13 cellular contexts compared by ENCODE assay signal in genomic region chr10:60781678-60782077, GRCh38. TPM values are rescaled to one million over a fixed set of nuclear protein-coding genes. Genes with fewer than 3 reads are reported as not detected.
DNase-seq lines count a peak whose midpoint lies in the region; ATAC-seq, FAIRE-seq and TF ChIP-seq lines count a peak whose summit lies in the region.
"Had no signal": no experiment of that assay in that cellular context is flagged by ENCODE, and none has a peak within 500 bp of the region (broad histone marks: within the 10 kb centered on the region; RNA-seq: fewer than 3 reads in every experiment).

No MANE protein-coding gene starts in this region.

- DNase-seq in activated CD4-positive, alpha-beta T cell treated with anti-CD3 and anti-CD28 coated beads for 36 hours = no peak
- DNase-seq in activated CD4-positive, alpha-beta T cell treated with anti-CD3 and anti-CD28 coated beads for 4 hours = no peak
- peak; percentile 12 for DNase-seq in NCI-H69 (lab: John Stamatoyannopoulos, UW)
- DNase-seq in choroid plexus epithelial cell (ENCODE audit: low read depth) = peak; percentile 13
- no peak for DNase-seq in osteoblast (ENCODE audit: insufficient read length, low spot score, missing footprints)
- no peak for DNase-seq in left ventricle myocardium inferior
- no peak for DNase-seq in urothelium cell line (ENCODE audit: low spot score)
- DNase-seq in tibial artery = no peak
- DNase-seq: activated CD4-positive, alpha-beta T cell treated with anti-CD3 and anti-CD28 coated beads for 1 hour; Kasumi-1; spleen; stimulated activated naive CD4-positive, alpha-beta T cell treated with Interleukin-2 at 50 U/mL for 16 hours had no signal

- no peak for ATAC-seq in activated CD4-positive, alpha-beta T cell treated with anti-CD3 and anti-CD28 coated beads for 36 hours

- peak overlapping the region; percentile 75 for H2AFZ ChIP-seq in osteoblast (ENCODE audit: low read length)

- H3K4me1 ChIP-seq in osteoblast (ENCODE audit: insufficient read depth, low read length) (peaks cover 36% of the 10 kb centered on the region), left ventricle myocardium inferior (peaks cover 11% of the 10 kb centered on the region), tibial artery (peaks cover 0 to 7% (median 7%) of the 10 kb centered on the region in 4 donors)

- no peak for TF ChIP-seq CTCF in choroid plexus epithelial cell (conservative IDR thresholded peaks at IDR 0.05; ENCODE audit: low read depth, low read length)
- TF ChIP-seq CTCF in osteoblast (IDR thresholded peaks at IDR 0.05; ENCODE audit: extremely low read depth, low read depth, low read length) = no peak
- no peak for TF ChIP-seq CTCF in left ventricle myocardium inferior (IDR thresholded peaks at IDR 0.05; ENCODE audit: borderline replicate concordance)
- no peak for TF ChIP-seq CTCF in tibial artery (IDR thresholded peaks at IDR 0.05)

- H3K27me3 ChIP-seq in osteoblast (ENCODE audit: insufficient read depth, low read length) (no peaks in the 10 kb centered on the region), left ventricle myocardium inferior (ENCODE audit: low read depth) (no peaks in the 10 kb centered on the region), tibial artery (peaks cover 0 to 3% of the 10 kb centered on the region in 2 donors)

- no peak overlapping the region for H3K4me3 ChIP-seq in choroid plexus epithelial cell (ENCODE audit: low read depth, low read length)
- peak overlapping the region; percentile 13 for H3K4me3 ChIP-seq in osteoblast (ENCODE audit: insufficient read depth, low read length)
- H3K4me3 ChIP-seq in left ventricle myocardium inferior = no peak overlapping the region
- no peak overlapping the region for H3K4me3 ChIP-seq in tibial artery
- H3K4me3 ChIP-seq: lung, spleen had no signal

- H3K9me3 ChIP-seq in osteoblast (ENCODE audit: low read depth, low read length) (no peaks in the 10 kb centered on the region), left ventricle myocardium inferior (replicated peaks) (no peaks in the 10 kb centered on the region), tibial artery (no peaks in the 10 kb centered on the region)
- H3K9me3 ChIP-seq: spleen had no signal

- peak overlapping the region; percentile 70 for H3K4me2 ChIP-seq in osteoblast (ENCODE audit: insufficient read depth, low read length)

- no peaks in the 10 kb centered on the region for H3K27me3 Mint-ChIP-seq in activated CD4-positive, alpha-beta T cell treated with anti-CD3 and anti-CD28 coated beads for 36 hours

- POLR2A ChIA-PET in activated CD4-positive, alpha-beta T cell treated with anti-CD3 and anti-CD28 coated beads for 36 hours (lab: Charles Lee) = interaction anchor here (0.7 kb wide), 1 partner anchor 389 kb away, joined by 3 read pairs; no protein-coding TSS in a partner anchor

- H3K9me3 Mint-ChIP-seq in activated CD4-positive, alpha-beta T cell treated with anti-CD3 and anti-CD28 coated beads for 36 hours (ENCODE audit: low read depth) = no peaks in the 10 kb centered on the region

- no peak for FAIRE-seq in urothelium cell line (lab: Jason Lieb, UNC)

- no peak overlapping the region for H3K27ac Mint-ChIP-seq in activated CD4-positive, alpha-beta T cell treated with anti-CD3 and anti-CD28 coated beads for 36 hours

- CTCF ChIA-PET in activated CD4-positive, alpha-beta T cell treated with anti-CD3 and anti-CD28 coated beads for 36 hours (lab: Charles Lee) = no interaction called here

- no peaks in the 10 kb centered on the region for H4K20me1 ChIP-seq in osteoblast (ENCODE audit: insufficient read depth, low read length)

- H3K36me3 ChIP-seq in osteoblast (ENCODE audit: insufficient read depth, low read length) (peaks cover 4% of the 10 kb centered on the region), left ventricle myocardium inferior (no peaks in the 10 kb centered on the region), tibial artery (no peaks in the 10 kb centered on the region)

- H3K79me2 ChIP-seq in osteoblast (ENCODE audit: insufficient read depth, low read length) = peaks cover 81% of the 10 kb centered on the region

- intact Hi-C loops in activated CD4-positive, alpha-beta T cell treated with anti-CD3 and anti-CD28 coated beads for 36 hours (cut with DNase I, micrococcal nuclease) = no loop called here
- intact Hi-C loops in left ventricle myocardium inferior (cut with micrococcal nuclease) = no loop called here
- intact Hi-C loops in tibial artery (cut with DNase I; ENCODE audit: low total_unique reads) = no loop called here

- H3K27ac ChIP-seq in osteoblast (ENCODE audit: low read depth, low read length) (peak overlapping the region; percentile 56), left ventricle myocardium inferior (replicated peaks) (no peak overlapping the region), tibial artery (no peak overlapping the region)
- H3K27ac ChIP-seq: spleen had no signal

- peak overlapping the region; percentile 3 for H3K4me3 Mint-ChIP-seq in activated CD4-positive, alpha-beta T cell treated with anti-CD3 and anti-CD28 coated beads for 36 hours

- H3K4me1 Mint-ChIP-seq in activated CD4-positive, alpha-beta T cell treated with anti-CD3 and anti-CD28 coated beads for 36 hours = peaks cover 33% of the 10 kb centered on the region

- H3K36me3 Mint-ChIP-seq in activated CD4-positive, alpha-beta T cell treated with anti-CD3 and anti-CD28 coated beads for 36 hours (ENCODE audit: low read depth) = peaks cover 65% of the 10 kb centered on the region

RNA-seq across cellular contexts. Expression of gene CDK1, which starts 3.4 kb away (rescaled TPM):
- total RNA-seq in activated CD4-positive, alpha-beta T cell treated with anti-CD3 and anti-CD28 coated beads for 36 hours = 100 to 1,000 TPM in 1 of 2 experiments, 10 to 100 TPM in 1; 88.5 to 138 TPM
- total RNA-seq in osteoblast = 5.8 and 6.5 TPM in 2 replicates
- 1.5 TPM for total RNA-seq in left ventricle myocardium inferior

Comparison
In these comparisons a context has a peak if more than half of its experiments do, and no peak if none do; other contexts are left out.
1. DNase-seq: peak in NCI-H69 (single experiment) and choroid plexus epithelial cell (single experiment); none in activated CD4-positive, alpha-beta T cell treated with anti-CD3 and anti-CD28 coated beads for 36 hours (single experiment), activated CD4-positive, alpha-beta T cell treated with anti-CD3 and anti-CD28 coated beads for 4 hours (0 of 2), osteoblast (single experiment), left ventricle myocardium inferior (single experiment), urothelium cell line (single experiment) and tibial artery (0 of 2).
2. RNA of gene CDK1, which starts 3.4 kb away (total RNA-seq): 88.5 to 138 TPM in activated CD4-positive, alpha-beta T cell treated with anti-CD3 and anti-CD28 coated beads for 36 hours; 5.8 to 6.5 TPM in osteoblast and 1.5 TPM in left ventricle myocardium inferior (single experiment); every median in the first group is over 10 times any median in the second.